8 cellular contexts compared by ENCODE assay signal in genomic region chr5:95781101-95781583, GRCh38. TPM values are rescaled to one million over a fixed set of nuclear protein-coding genes. Genes with fewer than 3 reads are reported as not detected.
DNase-seq lines count a peak whose midpoint lies in the region; ATAC-seq and TF ChIP-seq lines count a peak whose summit lies in the region.

No MANE protein-coding gene starts in this region.

- no peaks in the 10 kb centered on the region for H3K27me3 Mint-ChIP-seq in stimulated activated naive CD8-positive, alpha-beta T cell treated with anti-CD3 and anti-CD28 coated beads, Interleukin-15, amount 100 ng/mL, for 72 hours

- no peaks in the 10 kb centered on the region for H3K9me3 Mint-ChIP-seq in stimulated activated naive CD8-positive, alpha-beta T cell treated with anti-CD3 and anti-CD28 coated beads, Interleukin-15, amount 100 ng/mL, for 72 hours

- peaks cover 2 to 3% of the 10 kb centered on the region in 2 donors for H3K4me1 ChIP-seq in neuronal stem cell (ENCODE audit: control insufficient read depth in 2 of 2, insufficient read depth in 1 of 2, low read depth in 1 of 2, low read length in 2 of 2)

- peak; percentile 95 for ATAC-seq in GM21515 (IDR thresholded peaks at IDR 0.05; ENCODE audit: unreplicated experiment)
- peak; percentile 97 for ATAC-seq in stimulated activated naive CD8-positive, alpha-beta T cell treated with anti-CD3 and anti-CD28 coated beads, Interleukin-15, amount 100 ng/mL, for 72 hours

- no peak overlapping the region for H4K8ac ChIP-seq in neuronal stem cell (ENCODE audit: low read depth, low read length)

- H2BK120ac ChIP-seq in neuronal stem cell (ENCODE audit: low read depth, low read length) = no peak overlapping the region

- no peaks in the 10 kb centered on the region for H3K79me1 ChIP-seq in neuronal stem cell (ENCODE audit: low read depth, low read length)

- no peak overlapping the region for H3K18ac ChIP-seq in neuronal stem cell (ENCODE audit: low read length)

- H3K4me3 Mint-ChIP-seq in stimulated activated naive CD8-positive, alpha-beta T cell treated with anti-CD3 and anti-CD28 coated beads, Interleukin-15, amount 100 ng/mL, for 72 hours = peak overlapping the region; percentile 42 to 50

- no peak overlapping the region for H3K9ac ChIP-seq in neuronal stem cell (ENCODE audit: low read depth, low read length, poor library complexity)

- H3K4me2 ChIP-seq in neuronal stem cell (ENCODE audit: insufficient read depth, low read length, poor library complexity, severe bottlenecking) = no peak overlapping the region

- DNase-seq in DMS53 (lab: John Stamatoyannopoulos, UW) = peak; percentile 84
- DNase-seq in HUDEP-2 (lab: John Stamatoyannopoulos, UW; ENCODE audit: unreplicated experiment in 76 of 76) = peak in 71 of 76 experiments; percentile 11 to 76 (median 49)
- DNase-seq in RPMI7951 (ENCODE audit: low read depth) = peak; percentile 73
- peak; percentile 34 to 53 for DNase-seq in activated T-helper 1 cell treated with anti-CD3 and anti-CD28 coated beads, Interleukin-2, amount 50 U/mL, for 16 hours (ENCODE audit: low read depth in 1 of 2, low spot score in 1 of 2)
- DNase-seq in foreskin fibroblast = peak; percentile 86 to 95
- DNase-seq in neuronal stem cell (ENCODE audit: low spot score) = peak; percentile 54
- DNase-seq in stimulated activated naive CD8-positive, alpha-beta T cell treated with anti-CD3 and anti-CD28 coated beads, Interleukin-15, amount 100 ng/mL, for 72 hours = peak; percentile 55 to 68

- H3K4me3 ChIP-seq in foreskin fibroblast (ENCODE audit: low read depth in 1 of 2, low read length in 2 of 2) (no peak overlapping the region), neuronal stem cell (ENCODE audit: low read length in 2 of 2) (no peak overlapping the region)

- H2AFZ ChIP-seq in neuronal stem cell (ENCODE audit: low read length) = no peak overlapping the region

- H3K27ac Mint-ChIP-seq in stimulated activated naive CD8-positive, alpha-beta T cell treated with anti-CD3 and anti-CD28 coated beads, Interleukin-15, amount 100 ng/mL, for 72 hours = peak overlapping the region in 1 of 2 donors; percentile 67

- H3K23ac ChIP-seq in neuronal stem cell (ENCODE audit: low read depth, low read length, poor library complexity) = no peak overlapping the region

- H3K4me1 Mint-ChIP-seq in stimulated activated naive CD8-positive, alpha-beta T cell treated with anti-CD3 and anti-CD28 coated beads, Interleukin-15, amount 100 ng/mL, for 72 hours = peaks cover 24% of the 10 kb centered on the region

- H2BK12ac ChIP-seq in neuronal stem cell (ENCODE audit: low read length) = no peak overlapping the region

- no CpG with 5 or more reads among the region's 4 CpGs for WGBS in neuronal stem cell (ENCODE audit: extremely low coverage in 2 of 2, insufficient read length in 2 of 2, insufficient replicate concordance in 1 of 2), 2 donors

- no peaks in the 10 kb centered on the region for H3K27me3 ChIP-seq in neuronal stem cell (ENCODE audit: control insufficient read depth in 3 of 3, insufficient read depth in 3 of 3, low read depth in 1 of 3, low read length in 3 of 3)

- no peak overlapping the region for H3K27ac ChIP-seq in neuronal stem cell (replicated peaks; ENCODE audit: low read length)

- no peaks in the 10 kb centered on the region for H3K9me3 ChIP-seq in neuronal stem cell (replicated peaks in 1 of 2; ENCODE audit: control insufficient read depth in 2 of 2, insufficient read depth in 1 of 2, low read depth in 1 of 2, low read length in 2 of 2)

- peak; percentile 94 for TF ChIP-seq CTCF in foreskin fibroblast (IDR thresholded peaks at IDR 0.05; ENCODE audit: low read depth, low read length)

- no peak overlapping the region for H3K4ac ChIP-seq in neuronal stem cell (ENCODE audit: low read length)

- no peak overlapping the region for H2BK5ac ChIP-seq in neuronal stem cell (ENCODE audit: low read length)

- H3K36me3 ChIP-seq in neuronal stem cell (replicated peaks in 1 of 2; ENCODE audit: control insufficient read depth in 2 of 2, insufficient read depth in 2 of 2, low read length in 2 of 2) = peaks cover 0 to 92% of the 10 kb centered on the region in 2 donors

- H2BK15ac ChIP-seq in neuronal stem cell (ENCODE audit: low read length) = no peak overlapping the region

- no peak overlapping the region for H3K14ac ChIP-seq in neuronal stem cell (ENCODE audit: low read length)

- H4K91ac ChIP-seq in neuronal stem cell (ENCODE audit: low read depth, low read length, poor library complexity) = no peak overlapping the region

- no peak overlapping the region for H2AK5ac ChIP-seq in neuronal stem cell (ENCODE audit: low read depth, low read length)

RNA-seq across cellular contexts. Expression of gene GLRX, which starts 41.4 kb away (rescaled TPM):
- 27.0 and 27.9 TPM in 2 replicates for total RNA-seq in RPMI7951 (2014; rRNA removed; shearing (Covaris generic))
- polyA plus RNA-seq in neuronal stem cell (2013, experiment 1 of 2) = 13.5 TPM
- 14.2 TPM for polyA plus RNA-seq in neuronal stem cell (2013, experiment 2 of 2)

RNA-seq across cellular contexts. Expression of gene RHOBTB3, which starts 50.0 kb away (rescaled TPM):
- total RNA-seq in RPMI7951 (2014; rRNA removed; shearing (Covaris generic)) = 64.2 and 70.2 TPM in 2 replicates
- polyA plus RNA-seq in neuronal stem cell (2013, experiment 1 of 2) = 6.3 TPM
- polyA plus RNA-seq in neuronal stem cell (2013, experiment 2 of 2) = 7.3 TPM
